Comparison of ENCODE assay signal across 20 cellular contexts in the genomic region with DNA sequence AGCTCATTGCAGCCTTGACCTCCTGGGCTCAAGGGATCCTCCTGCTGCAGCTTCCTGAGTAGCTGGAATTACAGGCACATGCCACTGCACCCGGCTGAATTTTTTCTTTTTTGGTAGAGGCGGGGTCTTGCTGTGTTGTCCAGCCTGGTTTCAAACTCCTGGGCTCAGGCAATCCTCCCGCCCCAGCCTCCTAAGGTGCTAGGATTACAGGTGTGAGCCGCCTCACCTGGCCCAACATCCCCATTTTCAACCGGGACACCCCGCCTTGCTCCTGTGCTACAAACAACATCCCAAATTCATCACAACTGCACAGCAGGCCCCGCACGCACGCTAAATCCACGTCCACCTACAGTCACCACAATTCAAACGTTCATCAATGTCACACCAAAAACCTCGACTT.
"Had no signal": no experiment of that assay in that cellular context is flagged by ENCODE, and none has a peak within 500 bp of the region (broad histone marks: within the 10 kb centered on the region; RNA-seq: fewer than 3 reads in every experiment).

No MANE protein-coding gene starts in this region.

- H3K27me3 ChIP-seq: colonic mucosa, hepatocyte, neural progenitor cell, sigmoid colon, suprapubic skin, thyroid gland, vagina had no signal

- H3K9ac ChIP-seq: parathyroid adenoma had no signal

- H3K4me3 ChIP-seq: colonic mucosa, hepatocyte, neural progenitor cell, psoas muscle, sigmoid colon, skin epidermis, suprapubic skin, thyroid gland, vagina had no signal

- H3K79me2 ChIP-seq: hepatocyte, parathyroid adenoma had no signal

- ATAC-seq: left colon; naive thymus-derived CD4-positive, alpha-beta T cell; psoas muscle had no signal

- H3K9me3 ChIP-seq: colonic mucosa, psoas muscle, sigmoid colon, suprapubic skin, thyroid gland, vagina had no signal

- H3K9me3 Mint-ChIP-seq: naive thymus-derived CD4-positive, alpha-beta T cell; neural progenitor cell; type B pancreatic cell had no signal

- H3K4me1 ChIP-seq: colonic mucosa, neural progenitor cell, parathyroid adenoma had no signal

- DNase-seq: colonic mucosa; dermis blood vessel endothelial cell; foreskin melanocyte; mesendoderm; naive thymus-derived CD4-positive, alpha-beta T cell; psoas muscle; retina; sigmoid colon; stimulated activated CD4-positive, alpha-beta T cell treated with anti-CD3 and anti-CD28 coated beads, Interleukin-2, amount 100 ng/mL, for 24 hours; stimulated activated CD4-positive, alpha-beta T cell treated with anti-CD3 and anti-CD28 coated beads, Interleukin-4, amount 100 ng/mL, for 4 hours; stimulated activated naive CD4-positive, alpha-beta T cell; thyroid gland had no signal

- H3K27me3 Mint-ChIP-seq: naive thymus-derived CD4-positive, alpha-beta T cell; type B pancreatic cell had no signal

- H3K4me2 ChIP-seq: hepatocyte, neural progenitor cell had no signal

- H3K27ac Mint-ChIP-seq: naive thymus-derived CD4-positive, alpha-beta T cell; type B pancreatic cell had no signal

- H2AFZ ChIP-seq: hepatocyte, neural progenitor cell, parathyroid adenoma had no signal

- H3K36me3 ChIP-seq: colonic mucosa, neural progenitor cell had no signal

- H3K4me3 Mint-ChIP-seq: naive thymus-derived CD4-positive, alpha-beta T cell; neural progenitor cell; type B pancreatic cell had no signal

- H3K27ac ChIP-seq: colonic mucosa, hepatocyte, neural progenitor cell, parathyroid adenoma, psoas muscle, suprapubic skin, vagina had no signal
